ENCODE assay signal across 7 cellular contexts in the genomic region with DNA sequence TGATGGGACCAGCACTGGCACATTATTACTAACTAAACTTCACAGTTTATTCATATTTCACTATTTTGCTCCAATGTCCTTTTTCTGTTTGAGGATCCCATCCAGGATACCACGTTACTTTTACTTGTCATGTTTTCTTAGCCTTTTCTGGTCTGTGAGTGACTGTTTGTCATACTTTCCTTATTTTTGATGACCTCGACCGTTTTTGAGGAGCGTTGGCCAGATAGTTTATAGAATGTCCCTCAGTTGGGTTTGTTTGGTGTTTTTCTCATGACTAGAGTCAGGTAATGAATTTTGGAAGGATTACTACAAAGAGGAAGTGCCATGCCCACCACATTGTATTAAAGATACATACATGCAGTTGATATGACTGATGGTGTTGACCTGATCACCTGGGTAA.
"Had no signal": no experiment of that assay in that cellular context is flagged by ENCODE, and none has a peak within 500 bp of the region (broad histone marks: within the 10 kb centered on the region; RNA-seq: fewer than 3 reads in every experiment).

No MANE protein-coding gene starts in this region.

- DNase-seq: GDM1, GF-D8 had no signal

- FAIRE-seq: G401.6, GM12891, GM12892, GM18507, GM19239 had no signal
